ENCODE assay signal across 1 cellular context in genomic region chr22:38080468-38080846, GRCh38.
TF ChIP-seq lines count a peak whose summit lies in the region.

No MANE protein-coding gene starts in this region.

TF ChIP-seq in HepG2, 621 proteins besides CTCF, POLR2A, EP300 and RAD21:
- TF ChIP-seq MTERF4 (CRISPR knock-in tag; IDR thresholded peaks at IDR 0.05) (no peak), PITX1 (CRISPR knock-in tag; IDR thresholded peaks at IDR 0.05) (no peak), KDM4B (CRISPR knock-in tag; IDR thresholded peaks at IDR 0.05) (no peak), ZNF253 (CRISPR knock-in tag; IDR thresholded peaks at IDR 0.05; ENCODE audit: borderline replicate concordance) (no peak), IKZF4 (CRISPR knock-in tag; IDR thresholded peaks at IDR 0.05; ENCODE audit: borderline replicate concordance, low read depth, not compliant biosample characterization) (no peak), HMG20A (CRISPR knock-in tag; IDR thresholded peaks at IDR 0.05; ENCODE audit: borderline replicate concordance) (no peak), CCAR2 (optimal IDR thresholded peaks at IDR 0.05; ENCODE audit: low read depth, low read length) (no peak), NCOR1 (IDR thresholded peaks at IDR 0.05; ENCODE audit: borderline replicate concordance, low read length) (no peak), ZNF672 (CRISPR knock-in tag; IDR thresholded peaks at IDR 0.05) (no peak), PHF5A (CRISPR knock-in tag; IDR thresholded peaks at IDR 0.05; ENCODE audit: low read depth, unreplicated experiment) (no peak)
- TF ChIP-seq, protein P1, sequence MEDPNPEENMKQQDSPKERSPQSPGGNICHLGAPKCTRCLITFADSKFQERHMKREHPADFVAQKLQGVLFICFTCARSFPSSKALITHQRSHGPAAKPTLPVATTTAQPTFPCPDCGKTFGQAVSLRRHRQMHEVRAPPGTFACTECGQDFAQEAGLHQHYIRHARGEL (CRISPR knock-in tag; IDR thresholded peaks at IDR 0.05), result no peak
- TF ChIP-seq, protein P2, sequence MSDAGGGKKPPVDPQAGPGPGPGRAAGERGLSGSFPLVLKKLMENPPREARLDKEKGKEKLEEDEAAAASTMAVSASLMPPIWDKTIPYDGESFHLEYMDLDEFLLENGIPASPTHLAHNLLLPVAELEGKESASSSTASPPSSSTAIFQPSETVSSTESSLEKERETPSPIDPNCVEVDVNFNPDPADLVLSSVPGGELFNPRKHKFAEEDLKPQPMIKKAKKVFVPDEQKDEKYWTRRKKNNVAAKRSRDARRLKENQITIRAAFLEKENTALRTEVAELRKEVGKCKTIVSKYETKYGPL (CRISPR knock-in tag; IDR thresholded peaks at IDR 0.05), result no peak
